ENCODE assay signal across 22 cellular contexts in the genomic region with DNA sequence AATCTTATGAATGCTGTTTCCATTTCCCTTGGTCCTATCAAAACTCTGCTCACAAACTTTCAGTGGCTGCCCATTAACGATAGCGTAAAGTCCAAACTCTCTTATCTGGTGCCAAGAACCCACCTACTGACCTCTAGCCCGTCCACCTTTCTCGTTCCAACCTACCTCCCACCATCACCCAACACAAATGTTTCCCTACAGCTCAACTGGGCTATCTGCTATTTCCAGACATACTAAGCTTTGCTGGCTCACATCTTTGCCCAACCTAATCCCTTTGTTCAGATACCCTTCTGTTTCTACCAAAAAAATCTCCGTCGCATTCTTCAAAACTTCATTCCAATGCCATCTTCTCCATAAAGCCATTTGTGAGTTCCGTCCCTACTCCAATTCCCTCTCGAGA. TPM values are rescaled to one million over a fixed set of nuclear protein-coding genes. Genes with fewer than 3 reads are reported as not detected.
DNase-seq lines count a peak whose midpoint lies in the region; ATAC-seq and TF ChIP-seq lines count a peak whose summit lies in the region.
"Had no signal": no experiment of that assay in that cellular context is flagged by ENCODE, and none has a peak within 500 bp of the region (broad histone marks: within the 10 kb centered on the region; RNA-seq: fewer than 3 reads in every experiment).

No MANE protein-coding gene starts in this region.

- no peak for TF ChIP-seq CTCF in neural crest cell (conservative IDR thresholded peaks at IDR 0.05)

- H3K4me1 Mint-ChIP-seq in activated CD4-positive, alpha-beta T cell treated with anti-CD3 and anti-CD28 coated beads, Interleukin-2, amount 10 ng/mL, durations not matched to agents 24 days and 14 days, result peaks cover 17% of the 10 kb centered on the region
- H3K4me1 Mint-ChIP-seq in activated CD4-positive, alpha-beta T cell treated with anti-CD3 and anti-CD28 coated beads, Interleukin-2, amount 10 ng/mL, durations not matched to agents 7 days and 5 days, result peaks cover 16% of the 10 kb centered on the region
- peaks cover 29% of the 10 kb centered on the region for H3K4me1 Mint-ChIP-seq in activated CD4-positive, alpha-beta memory T cell treated with anti-CD3 and anti-CD28 coated beads, Interleukin-2, amount 10 ng/mL, durations not matched to agents 7 days and 5 days
- peaks cover 13% of the 10 kb centered on the region for H3K4me1 Mint-ChIP-seq in central memory CD8-positive, alpha-beta T cell
- no peaks in the 10 kb centered on the region for H3K4me1 Mint-ChIP-seq in neural crest cell
- H3K4me1 Mint-ChIP-seq: GM23338 had no signal

- H3K27me3 Mint-ChIP-seq in activated CD4-positive, alpha-beta T cell treated with anti-CD3 and anti-CD28 coated beads, Interleukin-2, amount 10 ng/mL, durations not matched to agents 24 days and 14 days, result no peaks in the 10 kb centered on the region
- no peaks in the 10 kb centered on the region for H3K27me3 Mint-ChIP-seq in activated CD4-positive, alpha-beta T cell treated with anti-CD3 and anti-CD28 coated beads, Interleukin-2, amount 10 ng/mL, durations not matched to agents 7 days and 5 days
- H3K27me3 Mint-ChIP-seq in activated CD4-positive, alpha-beta memory T cell treated with anti-CD3 and anti-CD28 coated beads, Interleukin-2, amount 10 ng/mL, durations not matched to agents 7 days and 5 days, result no peaks in the 10 kb centered on the region
- H3K27me3 Mint-ChIP-seq in central memory CD8-positive, alpha-beta T cell, result no peaks in the 10 kb centered on the region
- H3K27me3 Mint-ChIP-seq in neural crest cell (ENCODE audit: low read depth), result no peaks in the 10 kb centered on the region
- H3K27me3 Mint-ChIP-seq: CD4-positive, alpha-beta T cell had no signal

- ATAC-seq in central memory CD8-positive, alpha-beta T cell (replicated peaks; ENCODE audit: extremely low read depth, poor library complexity, severe bottlenecking), result no peak
- ATAC-seq in HG03135 (IDR thresholded peaks at IDR 0.05; ENCODE audit: unreplicated experiment), result no peak
- ATAC-seq: A549, GM23338 had no signal

- no peak for DNase-seq in activated CD4-positive, alpha-beta T cell treated with anti-CD3 and anti-CD28 coated beads, Interleukin-2, amount 10 ng/mL, durations not matched to agents 24 days and 14 days
- DNase-seq in activated CD4-positive, alpha-beta T cell treated with anti-CD3 and anti-CD28 coated beads, Interleukin-2, amount 10 ng/mL, durations not matched to agents 7 days and 5 days, result no peak
- DNase-seq in activated CD4-positive, alpha-beta memory T cell treated with anti-CD3 and anti-CD28 coated beads, Interleukin-2, amount 10 ng/mL, durations not matched to agents 7 days and 5 days, result no peak
- DNase-seq in central memory CD8-positive, alpha-beta T cell (ENCODE audit: low spot score in 2 of 2), result no peak
- DNase-seq in neural crest cell (ENCODE audit: low read depth, low spot score), result no peak
- DNase-seq in SIG-M5 treated with dmso at 0.1 percent for 504 hours (lab: John Stamatoyannopoulos, UW; ENCODE audit: unreplicated experiment), result no peak
- DNase-seq in nucleus accumbens (lab: John Stamatoyannopoulos, UW), result no peak
- DNase-seq: activated CD4-positive, CD25-positive, alpha-beta regulatory T cell; AML-193; amygdala; CD4-positive, alpha-beta T cell; dorsolateral prefrontal cortex; midbrain; NCI-H1048; NCI-H1694; NCI-H510A; stomach; uterus had no signal

- POLR2A ChIA-PET in activated CD4-positive, alpha-beta T cell treated with anti-CD3 and anti-CD28 coated beads, Interleukin-2, amount 10 ng/mL, durations not matched to agents 7 days and 5 days (lab: Charles Lee), result no interaction called here
- POLR2A ChIA-PET in activated CD4-positive, alpha-beta memory T cell treated with anti-CD3 and anti-CD28 coated beads, Interleukin-2, amount 10 ng/mL, durations not matched to agents 7 days and 5 days (lab: Charles Lee), result no interaction called here

- H3K36me3 Mint-ChIP-seq in activated CD4-positive, alpha-beta T cell treated with anti-CD3 and anti-CD28 coated beads, Interleukin-2, amount 10 ng/mL, durations not matched to agents 24 days and 14 days (ENCODE audit: low read depth), result peaks cover 67% of the 10 kb centered on the region
- H3K36me3 Mint-ChIP-seq in activated CD4-positive, alpha-beta T cell treated with anti-CD3 and anti-CD28 coated beads, Interleukin-2, amount 10 ng/mL, durations not matched to agents 7 days and 5 days (ENCODE audit: low read depth), result peaks cover 67% of the 10 kb centered on the region
- peaks cover 68% of the 10 kb centered on the region for H3K36me3 Mint-ChIP-seq in activated CD4-positive, alpha-beta memory T cell treated with anti-CD3 and anti-CD28 coated beads, Interleukin-2, amount 10 ng/mL, durations not matched to agents 7 days and 5 days (ENCODE audit: low read depth)
- H3K36me3 Mint-ChIP-seq in central memory CD8-positive, alpha-beta T cell (ENCODE audit: insufficient read depth), result peaks cover 89% of the 10 kb centered on the region
- H3K36me3 Mint-ChIP-seq in neural crest cell (ENCODE audit: low read depth), result peaks cover 41% of the 10 kb centered on the region

- CTCF ChIA-PET in activated CD4-positive, alpha-beta T cell treated with anti-CD3 and anti-CD28 coated beads, Interleukin-2, amount 10 ng/mL, durations not matched to agents 7 days and 5 days (lab: Charles Lee), result interaction anchor here (0.7 to 1.1 kb wide), 2 partner anchors 79 to 110 kb away, joined by 3 to 4 read pairs; no protein-coding TSS in a partner anchor
- CTCF ChIA-PET in activated CD4-positive, alpha-beta memory T cell treated with anti-CD3 and anti-CD28 coated beads, Interleukin-2, amount 10 ng/mL, durations not matched to agents 7 days and 5 days (lab: Charles Lee), result no interaction called here

- peak overlapping the region; percentile 51 for H3K27ac Mint-ChIP-seq in activated CD4-positive, alpha-beta T cell treated with anti-CD3 and anti-CD28 coated beads, Interleukin-2, amount 10 ng/mL, durations not matched to agents 24 days and 14 days
- H3K27ac Mint-ChIP-seq in activated CD4-positive, alpha-beta T cell treated with anti-CD3 and anti-CD28 coated beads, Interleukin-2, amount 10 ng/mL, durations not matched to agents 7 days and 5 days, result no peak overlapping the region
- peak overlapping the region; percentile 50 for H3K27ac Mint-ChIP-seq in activated CD4-positive, alpha-beta memory T cell treated with anti-CD3 and anti-CD28 coated beads, Interleukin-2, amount 10 ng/mL, durations not matched to agents 7 days and 5 days
- H3K27ac Mint-ChIP-seq in central memory CD8-positive, alpha-beta T cell (ENCODE audit: low read depth), result peak overlapping the region; percentile 4
- peak overlapping the region; percentile 23 for H3K27ac Mint-ChIP-seq in neural crest cell (ENCODE audit: unreplicated experiment)
- H3K27ac Mint-ChIP-seq: CD4-positive, alpha-beta T cell; GM23338 had no signal

- no peaks in the 10 kb centered on the region for H3K9me3 Mint-ChIP-seq in activated CD4-positive, alpha-beta T cell treated with anti-CD3 and anti-CD28 coated beads, Interleukin-2, amount 10 ng/mL, durations not matched to agents 24 days and 14 days
- no peaks in the 10 kb centered on the region for H3K9me3 Mint-ChIP-seq in activated CD4-positive, alpha-beta T cell treated with anti-CD3 and anti-CD28 coated beads, Interleukin-2, amount 10 ng/mL, durations not matched to agents 7 days and 5 days
- no peaks in the 10 kb centered on the region for H3K9me3 Mint-ChIP-seq in activated CD4-positive, alpha-beta memory T cell treated with anti-CD3 and anti-CD28 coated beads, Interleukin-2, amount 10 ng/mL, durations not matched to agents 7 days and 5 days
- no peaks in the 10 kb centered on the region for H3K9me3 Mint-ChIP-seq in central memory CD8-positive, alpha-beta T cell
- no peaks in the 10 kb centered on the region for H3K9me3 Mint-ChIP-seq in neural crest cell
- H3K9me3 Mint-ChIP-seq: CD4-positive, alpha-beta T cell; GM23338; nephron had no signal

- intact Hi-C loops in activated CD4-positive, alpha-beta T cell treated with anti-CD3 and anti-CD28 coated beads, Interleukin-2, amount 10 ng/mL, durations not matched to agents 24 days and 14 days (cut with micrococcal nuclease), result no loop called here

- no peak overlapping the region for H3K4me3 Mint-ChIP-seq in activated CD4-positive, alpha-beta T cell treated with anti-CD3 and anti-CD28 coated beads, Interleukin-2, amount 10 ng/mL, durations not matched to agents 24 days and 14 days
- no peak overlapping the region for H3K4me3 Mint-ChIP-seq in activated CD4-positive, alpha-beta T cell treated with anti-CD3 and anti-CD28 coated beads, Interleukin-2, amount 10 ng/mL, durations not matched to agents 7 days and 5 days
- no peak overlapping the region for H3K4me3 Mint-ChIP-seq in activated CD4-positive, alpha-beta memory T cell treated with anti-CD3 and anti-CD28 coated beads, Interleukin-2, amount 10 ng/mL, durations not matched to agents 7 days and 5 days
- H3K4me3 Mint-ChIP-seq in central memory CD8-positive, alpha-beta T cell, result peak overlapping the region; percentile 11
- no peak overlapping the region for H3K4me3 Mint-ChIP-seq in neural crest cell
- H3K4me3 Mint-ChIP-seq: CD4-positive, alpha-beta T cell; GM23338 had no signal

RNA-seq across cellular contexts. Expression of gene NOP2, which starts 7.6 kb away (rescaled TPM):
- total RNA-seq in activated CD4-positive, alpha-beta T cell treated with anti-CD3 and anti-CD28 coated beads, Interleukin-2, amount 10 ng/mL, durations not matched to agents 24 days and 14 days, result 192 and 193 TPM in 2 replicates
- 10 to 100 TPM; 74.1 to 76.4 TPM for total RNA-seq in activated CD4-positive, alpha-beta T cell treated with anti-CD3 and anti-CD28 coated beads, Interleukin-2, amount 10 ng/mL, durations not matched to agents 7 days and 5 days
- 10 to 100 TPM; 46.5 to 50.9 TPM for total RNA-seq in activated CD4-positive, alpha-beta memory T cell treated with anti-CD3 and anti-CD28 coated beads, Interleukin-2, amount 10 ng/mL, durations not matched to agents 7 days and 5 days
- 73.3 and 75.1 TPM in 2 replicates for total RNA-seq in neural crest cell

RNA-seq across cellular contexts. Expression of gene IFFO1, which starts 19.8 kb away (rescaled TPM):
- total RNA-seq in activated CD4-positive, alpha-beta T cell treated with anti-CD3 and anti-CD28 coated beads, Interleukin-2, amount 10 ng/mL, durations not matched to agents 24 days and 14 days, result 16.0 and 16.9 TPM in 2 replicates
- total RNA-seq in activated CD4-positive, alpha-beta T cell treated with anti-CD3 and anti-CD28 coated beads, Interleukin-2, amount 10 ng/mL, durations not matched to agents 7 days and 5 days, result 10 to 100 TPM; 28.3 to 30.4 TPM
- 10 to 100 TPM; 23.1 to 23.6 TPM for total RNA-seq in activated CD4-positive, alpha-beta memory T cell treated with anti-CD3 and anti-CD28 coated beads, Interleukin-2, amount 10 ng/mL, durations not matched to agents 7 days and 5 days
- 27.2 and 28.9 TPM in 2 replicates for total RNA-seq in neural crest cell

RNA-seq across cellular contexts. Expression of gene CHD4, which starts 31.5 kb away (rescaled TPM):
- 356 and 363 TPM in 2 replicates for total RNA-seq in activated CD4-positive, alpha-beta T cell treated with anti-CD3 and anti-CD28 coated beads, Interleukin-2, amount 10 ng/mL, durations not matched to agents 24 days and 14 days
- total RNA-seq in activated CD4-positive, alpha-beta T cell treated with anti-CD3 and anti-CD28 coated beads, Interleukin-2, amount 10 ng/mL, durations not matched to agents 7 days and 5 days, result 100 to 1,000 TPM; 262 to 263 TPM
- 100 to 1,000 TPM; 223 to 234 TPM for total RNA-seq in activated CD4-positive, alpha-beta memory T cell treated with anti-CD3 and anti-CD28 coated beads, Interleukin-2, amount 10 ng/mL, durations not matched to agents 7 days and 5 days
- total RNA-seq in neural crest cell, result 476 and 492 TPM in 2 replicates

RNA-seq across cellular contexts. Expression of gene GAPDH, which starts 41.3 kb away (rescaled TPM):
- total RNA-seq in activated CD4-positive, alpha-beta T cell treated with anti-CD3 and anti-CD28 coated beads, Interleukin-2, amount 10 ng/mL, durations not matched to agents 24 days and 14 days, result 4,585 and 4,599 TPM in 2 replicates
- 1,000 to 10,000 TPM; 4,459 to 4,958 TPM for total RNA-seq in activated CD4-positive, alpha-beta T cell treated with anti-CD3 and anti-CD28 coated beads, Interleukin-2, amount 10 ng/mL, durations not matched to agents 7 days and 5 days
- 1,000 to 10,000 TPM; 5,691 to 5,753 TPM for total RNA-seq in activated CD4-positive, alpha-beta memory T cell treated with anti-CD3 and anti-CD28 coated beads, Interleukin-2, amount 10 ng/mL, durations not matched to agents 7 days and 5 days
- 3,867 and 3,984 TPM in 2 replicates for total RNA-seq in neural crest cell
